13 cellular contexts compared by ENCODE assay signal in genomic region chr4:148425327-148426110, GRCh38. TPM values are rescaled to one million over a fixed set of nuclear protein-coding genes. Genes with fewer than 3 reads are reported as not detected.
A peak's percentile ranks its signal among the peaks of the same experiment; 100 is the strongest.
DNase-seq lines count a peak whose midpoint lies in the region; ATAC-seq and TF ChIP-seq lines count a peak whose summit lies in the region.
"Had no signal": no experiment of that assay in that cellular context is flagged by ENCODE, and none has a peak within 500 bp of the region (broad histone marks: within the 10 kb centered on the region; RNA-seq: fewer than 3 reads in every experiment).

No MANE protein-coding gene starts in this region.

- H3K27ac ChIP-seq in A673 (ENCODE audit: low read depth, low read length, poor library complexity, severe bottlenecking) = no peak overlapping the region
- H3K27ac ChIP-seq in mammary epithelial cell (ENCODE audit: insufficient read depth, low read depth, low read length) = no peak overlapping the region
- H3K27ac ChIP-seq: epithelial cell of prostate, thoracic aorta had no signal

- H3K9ac ChIP-seq in mammary epithelial cell (ENCODE audit: insufficient read depth, low read length) = no peak overlapping the region

- no peak overlapping the region for H2AFZ ChIP-seq in mammary epithelial cell (ENCODE audit: low read depth, low read length)

- H4K20me1 ChIP-seq in mammary epithelial cell (ENCODE audit: insufficient read depth, low read length) = no peaks in the 10 kb centered on the region

- no peaks in the 10 kb centered on the region for H3K36me3 Mint-ChIP-seq in stimulated activated effector memory CD8-positive, alpha-beta T cell treated with anti-CD3 and anti-CD28 coated beads, Interleukin-12 subunit alpha, Interleukin-12 subunit beta, amount 100 ng/mL, for 72 hours

- H3K4me1 Mint-ChIP-seq in stimulated activated effector memory CD8-positive, alpha-beta T cell treated with anti-CD3 and anti-CD28 coated beads, Interleukin-12 subunit alpha, Interleukin-12 subunit beta, amount 100 ng/mL, for 72 hours = peaks cover 54% of the 10 kb centered on the region

- CTCF ChIA-PET in A673 (lab: Charles Lee) = no interaction called here
- CTCF ChIA-PET in mammary epithelial cell (lab: Charles Lee; ENCODE audit: low non-redundant PET) = no interaction called here

- ATAC-seq in GM19397 (IDR thresholded peaks at IDR 0.05; ENCODE audit: unreplicated experiment) = peak; percentile 61
- peak; percentile 92 for ATAC-seq in HG03139 (IDR thresholded peaks at IDR 0.05; ENCODE audit: unreplicated experiment)
- no peak for ATAC-seq in stimulated activated effector memory CD8-positive, alpha-beta T cell treated with anti-CD3 and anti-CD28 coated beads, Interleukin-12 subunit alpha, Interleukin-12 subunit beta, amount 100 ng/mL, for 72 hours
- no peak for ATAC-seq in GM19328 (IDR thresholded peaks at IDR 0.05; ENCODE audit: unreplicated experiment)

- dilution Hi-C loops in mammary epithelial cell (cut with HindIII; ENCODE audit: low sequenced_read_pairs) = no loop called here

- TF ChIP-seq CTCF in A673 (conservative IDR thresholded peaks at IDR 0.05; ENCODE audit: low read depth, low read length) = peak; percentile 36
- TF ChIP-seq CTCF in mammary epithelial cell (conservative IDR thresholded peaks at IDR 0.05 in 1 of 2, IDR thresholded peaks at IDR 0.05 in 1 of 2; ENCODE audit: extremely low read depth in 1 of 2, insufficient read depth in 1 of 2, low read depth in 1 of 2, low read length in 2 of 2) = peak; percentile 6 to 17

- in situ Hi-C loops in mammary epithelial cell (cut with MboI; ENCODE audit: low sequenced_read_pairs in 2 of 2) = no loop called here
- in situ Hi-C loops in KBM-7 (cut with MboI; ENCODE audit: low pct_unique_long_range_greater_than_20kb, low sequenced_read_pairs) = no loop called here

- H3K27me3 ChIP-seq in A673 (replicated peaks; ENCODE audit: insufficient read depth, low read depth, low read length, poor library complexity) (no peaks in the 10 kb centered on the region), mammary epithelial cell (ENCODE audit: insufficient read depth, low read length) (no peaks in the 10 kb centered on the region)

- DNase-seq in A673 (ENCODE audit: low spot score) = no peak
- DNase-seq in mammary epithelial cell = no peak
- DNase-seq in stimulated activated effector memory CD8-positive, alpha-beta T cell treated with anti-CD3 and anti-CD28 coated beads, Interleukin-12 subunit alpha, Interleukin-12 subunit beta, amount 100 ng/mL, for 72 hours (ENCODE audit: low spot score in 2 of 2) = no peak
- no peak for DNase-seq in hypothalamus (lab: John Stamatoyannopoulos, UW)
- no peak for DNase-seq in KBM-7
- DNase-seq: activated CD4-positive, alpha-beta T cell treated with anti-CD3 and anti-CD28 coated beads, Interleukin-2, amount 50 U/mL, for 4 hours; GF-D8; NCI-H2081 treated with DMSO at 0.1 percent for 48 hours had no signal

- H3K4me1 ChIP-seq in A673 (ENCODE audit: insufficient read depth, low read length, poor library complexity, severe bottlenecking) (peaks cover 7% of the 10 kb centered on the region), mammary epithelial cell (ENCODE audit: insufficient read depth, low read length) (no peaks in the 10 kb centered on the region)

- H3K9me3 ChIP-seq in A673 (ENCODE audit: low read depth, low read length, poor library complexity, severe bottlenecking) = no peaks in the 10 kb centered on the region
- no peaks in the 10 kb centered on the region for H3K9me3 ChIP-seq in mammary epithelial cell (replicated peaks; ENCODE audit: insufficient read depth, low read length)
- H3K9me3 ChIP-seq: thoracic aorta had no signal

- H3K4me3 Mint-ChIP-seq in stimulated activated effector memory CD8-positive, alpha-beta T cell treated with anti-CD3 and anti-CD28 coated beads, Interleukin-12 subunit alpha, Interleukin-12 subunit beta, amount 100 ng/mL, for 72 hours = no peak overlapping the region

- BruUV-seq in A673 (replicated peaks; lab: Mats Ljungman, UMichigan) (no TSS peak), mammary epithelial cell (replicated peaks; lab: Mats Ljungman, UMichigan) (no TSS peak)

- H3K79me2 ChIP-seq in mammary epithelial cell (ENCODE audit: insufficient read depth, low read length) = no peaks in the 10 kb centered on the region

- POLR2A ChIA-PET in A673 (lab: Charles Lee; ENCODE audit: low non-redundant PET) = no interaction called here

- H3K4me3 ChIP-seq in A673 (ENCODE audit: low read depth, low read length, poor library complexity, severe bottlenecking) (no peak overlapping the region), mammary epithelial cell (replicated peaks in 1 of 3; ENCODE audit: insufficient read depth in 1 of 3, low read depth in 2 of 3, low read length in 3 of 3) (no peak overlapping the region)
- H3K4me3 ChIP-seq: thoracic aorta had no signal

- H3K36me3 ChIP-seq in A673 (ENCODE audit: insufficient read depth, low read length, poor library complexity, severe bottlenecking) (no peaks in the 10 kb centered on the region), mammary epithelial cell (ENCODE audit: insufficient read depth, low read length) (no peaks in the 10 kb centered on the region)
- H3K36me3 ChIP-seq: thoracic aorta had no signal

- 16% methylated on average over 5 of the region's 5 CpGs for WGBS in mammary epithelial cell (ENCODE audit: low coverage, missing lambda C conversion rate)

- no peaks in the 10 kb centered on the region for H3K9me3 Mint-ChIP-seq in stimulated activated effector memory CD8-positive, alpha-beta T cell treated with anti-CD3 and anti-CD28 coated beads, Interleukin-12 subunit alpha, Interleukin-12 subunit beta, amount 100 ng/mL, for 72 hours

- intact Hi-C loops in A673 (cut with micrococcal nuclease; ENCODE audit: unreplicated experiment) (no loop called here), mammary epithelial cell (cut with micrococcal nuclease) (no loop called here)

- no peak overlapping the region for H3K4me2 ChIP-seq in mammary epithelial cell (ENCODE audit: insufficient read depth, low read depth, low read length)

- no peak overlapping the region for H3K27ac Mint-ChIP-seq in stimulated activated effector memory CD8-positive, alpha-beta T cell treated with anti-CD3 and anti-CD28 coated beads, Interleukin-12 subunit alpha, Interleukin-12 subunit beta, amount 100 ng/mL, for 72 hours

RNA-seq across cellular contexts. Expression of gene NR3C2, which starts 16.7 kb away (rescaled TPM):
- 1.6 and 2.2 TPM in 2 replicates for total RNA-seq in A673 (2021)
- total RNA-seq in mammary epithelial cell = 1 to 10 TPM in 1 of 2 donors, under 1 TPM in 1; 0.40 to 1.2 TPM
- polyA plus RNA-seq in mammary epithelial cell = 0.03 TPM
- polyA minus RNA-seq in mammary epithelial cell = not detected

Comparison
In these comparisons a context has a peak if more than half of its experiments do, and no peak if none do; other contexts are left out.
1. ATAC-seq: peak in GM19397 (single experiment) and HG03139 (single experiment); none in stimulated activated effector memory CD8-positive, alpha-beta T cell treated with anti-CD3 and anti-CD28 coated beads, Interleukin-12 subunit alpha, Interleukin-12 subunit beta, amount 100 ng/mL, for 72 hours (single experiment) and GM19328 (single experiment).